Comparison of ENCODE assay signal across 30 cellular contexts in genomic region chr18:59376351-59376935, GRCh38. TPM values are rescaled to one million over a fixed set of nuclear protein-coding genes. Genes with fewer than 3 reads are reported as not detected.
DNase-seq lines count a peak whose midpoint lies in the region; FAIRE-seq and TF ChIP-seq lines count a peak whose summit lies in the region.
"Had no signal": no experiment of that assay in that cellular context is flagged by ENCODE, and none has a peak within 500 bp of the region (broad histone marks: within the 10 kb centered on the region; RNA-seq: fewer than 3 reads in every experiment).

No MANE protein-coding gene starts in this region.

- peaks cover 6% of the 10 kb centered on the region for H3K4me1 Mint-ChIP-seq in activated naive CD4-positive, alpha-beta T cell treated with anti-CD3 and anti-CD28 coated beads, Interleukin-2, amount 10 ng/mL, durations not matched to agents 7 days and 5 days

- H3K36me3 Mint-ChIP-seq in activated naive CD4-positive, alpha-beta T cell treated with anti-CD3 and anti-CD28 coated beads, Interleukin-2, amount 10 ng/mL, durations not matched to agents 7 days and 5 days = no peaks in the 10 kb centered on the region
- H3K36me3 Mint-ChIP-seq: activated naive CD4-positive, alpha-beta T cell treated with anti-CD3 and anti-CD28 coated beads, Interleukin-2, amount 50 U/mL, for 24 hours; natural killer cell treated with Interleukin-12 subunit alpha and Interleukin-12 subunit beta and Interleukin-15 and Interleukin-18, amount 100 ng/mL, for 72 hours had no signal

- CTCF ChIA-PET in activated naive CD4-positive, alpha-beta T cell treated with anti-CD3 and anti-CD28 coated beads, Interleukin-2, amount 10 ng/mL, durations not matched to agents 7 days and 5 days (lab: Charles Lee) = no interaction called here

- no peak overlapping the region for H3K4me3 ChIP-seq in retinal pigment epithelial cell (ENCODE audit: low read length)
- H3K4me3 ChIP-seq: gastroesophageal sphincter, GM12878, mucosa of descending colon, pancreas, smooth muscle cell, upper lobe of right lung had no signal

- TF ChIP-seq CTCF in retinal pigment epithelial cell (conservative IDR thresholded peaks at IDR 0.05; ENCODE audit: low read depth, low read length) = no peak

- no peaks in the 10 kb centered on the region for H3K9me3 Mint-ChIP-seq in activated naive CD4-positive, alpha-beta T cell treated with anti-CD3 and anti-CD28 coated beads, Interleukin-2, amount 10 ng/mL, durations not matched to agents 7 days and 5 days
- H3K9me3 Mint-ChIP-seq: activated naive CD4-positive, alpha-beta T cell treated with anti-CD3 and anti-CD28 coated beads, Interleukin-2, amount 50 U/mL, for 24 hours; activated T-helper 2 cell treated with anti-CD3 and anti-CD28 coated beads, Interferon-gamma antibody, Interleukin-2, Interleukin-4, amounts not matched to agents 10 μg/mL and 5 μg/mL and 100 μg/mL, durations not matched to agents 14 hours and 24 hours and 36 hours; CD4-positive, alpha-beta T cell; natural killer cell treated with Interleukin-12 subunit alpha and Interleukin-12 subunit beta and Interleukin-15 and Interleukin-18, amount 100 ng/mL, for 72 hours; T-helper 1 cell treated with Interleukin-12 subunit alpha and Interleukin-12 subunit beta and Interleukin-4 antibody, amounts not matched to agents 30 μg/mL and 1 μg/mL, for 36 hours had no signal

- no peak overlapping the region for H3K27ac Mint-ChIP-seq in activated naive CD4-positive, alpha-beta T cell treated with anti-CD3 and anti-CD28 coated beads, Interleukin-2, amount 10 ng/mL, durations not matched to agents 7 days and 5 days
- H3K27ac Mint-ChIP-seq: activated CD4-positive, alpha-beta T cell treated with anti-CD3 and anti-CD28 coated beads for 36 hours; activated naive CD4-positive, alpha-beta T cell treated with anti-CD3 and anti-CD28 coated beads, Interleukin-2, amount 50 U/mL, for 24 hours; activated T-helper 2 cell treated with anti-CD3 and anti-CD28 coated beads, Interferon-gamma antibody, Interleukin-2, Interleukin-4, amounts not matched to agents 10 μg/mL and 5 μg/mL and 100 μg/mL, durations not matched to agents 14 hours and 24 hours and 36 hours; CD4-positive, alpha-beta T cell; natural killer cell treated with Interleukin-12 subunit alpha and Interleukin-12 subunit beta and Interleukin-15 and Interleukin-18, amount 100 ng/mL, for 72 hours; T-helper 1 cell treated with Interleukin-12 subunit alpha and Interleukin-12 subunit beta and Interleukin-4 antibody, amounts not matched to agents 30 μg/mL and 1 μg/mL, for 36 hours had no signal

- FAIRE-seq in GM12892 (lab: Jason Lieb, UNC) = no peak
- FAIRE-seq: GM12878, H1, pancreas had no signal

- no peak overlapping the region for H3K4me3 Mint-ChIP-seq in activated naive CD4-positive, alpha-beta T cell treated with anti-CD3 and anti-CD28 coated beads, Interleukin-2, amount 10 ng/mL, durations not matched to agents 7 days and 5 days
- H3K4me3 Mint-ChIP-seq: activated CD4-positive, alpha-beta T cell treated with anti-CD3 and anti-CD28 coated beads for 36 hours; activated naive CD4-positive, alpha-beta T cell treated with anti-CD3 and anti-CD28 coated beads, Interleukin-2, amount 50 U/mL, for 24 hours; CD4-positive, alpha-beta T cell; natural killer cell treated with Interleukin-12 subunit alpha and Interleukin-12 subunit beta and Interleukin-15 and Interleukin-18, amount 100 ng/mL, for 72 hours; T-helper 1 cell treated with Interleukin-12 subunit alpha and Interleukin-12 subunit beta and Interleukin-4 antibody, amounts not matched to agents 30 μg/mL and 1 μg/mL, for 36 hours had no signal

- peaks cover 11% of the 10 kb centered on the region for H3K27me3 Mint-ChIP-seq in activated naive CD4-positive, alpha-beta T cell treated with anti-CD3 and anti-CD28 coated beads, Interleukin-2, amount 10 ng/mL, durations not matched to agents 7 days and 5 days

- TF ChIP-seq POLR2A in GM12892 (IDR thresholded peaks at IDR 0.05; ENCODE audit: low read depth, low read length) = no peak

- peak; percentile 56 for DNase-seq in NCI-H1092 treated with DMSO at 0.1 percent for 48 hours (lab: John Stamatoyannopoulos, UW)
- DNase-seq in NCI-H1092 (lab: John Stamatoyannopoulos, UW) = no peak
- DNase-seq in NCI-H69 (lab: John Stamatoyannopoulos, UW) = peak; percentile 100
- DNase-seq in ecto neural progenitor cell (ENCODE audit: low spot score) = peak; percentile 70
- peak; percentile 72 for DNase-seq in retinal pigment epithelial cell (ENCODE audit: low read depth)
- DNase-seq in T-helper 9 cell = no peak
- no peak for DNase-seq in activated naive CD4-positive, alpha-beta T cell treated with anti-CD3 and anti-CD28 coated beads, Interleukin-2, amount 10 ng/mL, durations not matched to agents 7 days and 5 days
- no peak for DNase-seq in GM12892 (ENCODE audit: insufficient read length)
- DNase-seq: activated CD4-positive, alpha-beta T cell treated with anti-CD3 and anti-CD28 coated beads for 36 hours; activated T-cell treated with anti-CD3 and anti-CD28 coated beads for 4 hours; amygdala; CD4-positive, alpha-beta T cell; hippocampal formation; KBM-7; mucosa of descending colon; NCI-H2107; NCI-H446; pancreas; Right ventricle myocardium superior; stimulated activated CD4-positive, alpha-beta T cell treated with anti-CD3 and anti-CD28 coated beads, Interleukin-1b, Interleukin-23, amount 100 ng/mL, for 48 hours; stimulated activated naive CD4-positive, alpha-beta T cell treated with Interleukin-2 at 50 U/mL for 16 hours; upper lobe of right lung had no signal

RNA-seq across cellular contexts. Expression of gene LMAN1, which starts 17.4 kb away (rescaled TPM):
- 66.2 TPM for polyA plus RNA-seq in GM12892 (2012; ENCODE audit: missing spikeins)

RNA-seq across cellular contexts. Expression of gene CPLX4, which starts 58.0 kb away (rescaled TPM):
- polyA plus RNA-seq in GM12892 (2012; ENCODE audit: missing spikeins) = not detected
- polyA plus RNA-seq: GM12878, H1, pancreas, smooth muscle cell had no signal

Comparison
In these comparisons a context has a peak if more than half of its experiments do, and no peak if none do; other contexts are left out.
1. DNase-seq: peak in NCI-H1092 treated with DMSO at 0.1 percent for 48 hours (single experiment), NCI-H69 (single experiment), ecto neural progenitor cell (single experiment) and retinal pigment epithelial cell (single experiment); none in NCI-H1092 (single experiment), T-helper 9 cell (single experiment), activated naive CD4-positive, alpha-beta T cell treated with anti-CD3 and anti-CD28 coated beads, Interleukin-2, amount 10 ng/mL, durations not matched to agents 7 days and 5 days (single experiment) and GM12892 (single experiment).